Comparison of ENCODE assay signal across 16 cellular contexts in the genomic region with DNA sequence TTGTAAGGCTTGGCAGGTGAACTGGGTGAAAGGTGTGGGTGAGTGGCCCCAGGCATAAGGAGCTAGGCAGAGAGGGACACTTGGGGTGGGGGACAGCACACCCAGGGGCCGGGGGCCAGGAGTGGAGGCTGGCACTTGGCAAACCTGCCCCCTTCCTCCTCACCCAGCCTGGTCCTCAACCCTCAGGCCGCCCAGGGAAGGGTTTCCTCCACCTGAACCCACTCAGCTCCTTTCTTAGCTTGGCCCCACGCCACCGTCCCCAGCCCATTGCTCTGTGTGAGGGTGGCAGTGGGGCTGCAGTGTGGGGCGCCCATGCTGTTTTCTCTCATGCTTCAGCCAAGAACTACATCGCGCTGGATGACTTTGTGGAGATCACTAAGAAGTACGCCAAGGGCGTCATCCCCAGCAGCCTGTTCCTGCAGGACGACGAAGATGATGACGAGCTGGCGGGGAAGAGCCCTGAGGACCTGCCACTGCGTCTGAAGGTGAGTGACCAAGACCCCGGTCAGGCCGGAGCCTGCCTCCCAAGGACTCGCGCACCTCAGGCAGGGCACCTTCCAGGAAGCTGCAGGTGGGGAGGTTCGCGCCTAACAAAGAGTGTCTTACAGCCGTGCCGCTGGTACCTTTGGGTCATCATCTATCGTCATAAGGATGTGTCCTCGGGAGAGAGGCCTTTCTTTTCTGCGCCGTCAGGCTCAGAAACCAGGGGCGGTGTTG. TPM values are rescaled to one million over a fixed set of nuclear protein-coding genes. Genes with fewer than 3 reads are reported as not detected.
DNase-seq lines count a peak whose midpoint lies in the region; ATAC-seq and TF ChIP-seq lines count a peak whose summit lies in the region.
"Had no signal": no experiment of that assay in that cellular context is flagged by ENCODE, and none has a peak within 500 bp of the region (broad histone marks: within the 10 kb centered on the region; RNA-seq: fewer than 3 reads in every experiment).

No MANE protein-coding gene starts in this region.

- ATAC-seq in T-helper 17 cell (no peak), HG03457 (IDR thresholded peaks at IDR 0.05; ENCODE audit: unreplicated experiment) (no peak)
- ATAC-seq: CD8-positive, alpha-beta T cell had no signal

- DNase-seq in T-helper 1 cell, result no peak
- no peak for DNase-seq in T-helper 17 cell
- no peak for DNase-seq in neural crest cell (ENCODE audit: low read depth, low spot score)
- no peak for DNase-seq in HT-29 (ENCODE audit: low spot score)
- DNase-seq: Caco-2; CD4-positive, CD25-positive, alpha-beta regulatory T cell; CD8-positive, alpha-beta T cell; DMS153; DND-41; GM23248; H7; HCEC 1CT had no signal

- H3K36me3 Mint-ChIP-seq in T-helper 1 cell treated with Interleukin-12 subunit alpha and Interleukin-12 subunit beta and Interleukin-4 antibody, amounts not matched to agents 30 μg/mL and 1 μg/mL, for 36 hours (ENCODE audit: low read depth), result no peaks in the 10 kb centered on the region
- peaks cover 3% of the 10 kb centered on the region for H3K36me3 Mint-ChIP-seq in T-helper 17 cell (ENCODE audit: low read depth)
- H3K36me3 Mint-ChIP-seq in neural crest cell (ENCODE audit: low read depth), result no peaks in the 10 kb centered on the region

- H3K9me3 ChIP-seq in T-helper 17 cell (ENCODE audit: control insufficient read depth, low read length, poor library complexity, severe bottlenecking), result no peaks in the 10 kb centered on the region
- H3K9me3 ChIP-seq: BLaER1, Caco-2 had no signal

- no peaks in the 10 kb centered on the region for H3K4me1 Mint-ChIP-seq in T-helper 1 cell treated with Interleukin-12 subunit alpha and Interleukin-12 subunit beta and Interleukin-4 antibody, amounts not matched to agents 30 μg/mL and 1 μg/mL, for 36 hours (ENCODE audit: low read depth)
- no peaks in the 10 kb centered on the region for H3K4me1 Mint-ChIP-seq in T-helper 17 cell
- H3K4me1 Mint-ChIP-seq in neural crest cell, result no peaks in the 10 kb centered on the region
- H3K4me1 Mint-ChIP-seq: B cell; CD4-positive, CD25-positive, alpha-beta regulatory T cell had no signal

- H3K27me3 Mint-ChIP-seq in T-helper 1 cell treated with Interleukin-12 subunit alpha and Interleukin-12 subunit beta and Interleukin-4 antibody, amounts not matched to agents 30 μg/mL and 1 μg/mL, for 36 hours (ENCODE audit: low read depth), result no peaks in the 10 kb centered on the region
- H3K27me3 Mint-ChIP-seq in T-helper 17 cell (no peaks in the 10 kb centered on the region), neural crest cell (ENCODE audit: low read depth) (no peaks in the 10 kb centered on the region)
- H3K27me3 Mint-ChIP-seq: B cell; CD4-positive, CD25-positive, alpha-beta regulatory T cell had no signal

- TF ChIP-seq CTCF in neural crest cell (conservative IDR thresholded peaks at IDR 0.05), result no peak

- no peaks in the 10 kb centered on the region for H3K9me3 Mint-ChIP-seq in T-helper 1 cell treated with Interleukin-12 subunit alpha and Interleukin-12 subunit beta and Interleukin-4 antibody, amounts not matched to agents 30 μg/mL and 1 μg/mL, for 36 hours
- no peaks in the 10 kb centered on the region for H3K9me3 Mint-ChIP-seq in neural crest cell
- H3K9me3 Mint-ChIP-seq: CD4-positive, CD25-positive, alpha-beta regulatory T cell; CD8-positive, alpha-beta T cell had no signal

- peak overlapping the region; percentile 50 for H3K27ac Mint-ChIP-seq in T-helper 1 cell treated with Interleukin-12 subunit alpha and Interleukin-12 subunit beta and Interleukin-4 antibody, amounts not matched to agents 30 μg/mL and 1 μg/mL, for 36 hours
- peak overlapping the region; percentile 8 for H3K27ac Mint-ChIP-seq in T-helper 17 cell
- H3K27ac Mint-ChIP-seq in neural crest cell (ENCODE audit: unreplicated experiment), result peak overlapping the region; percentile 83
- H3K27ac Mint-ChIP-seq: B cell; CD4-positive, CD25-positive, alpha-beta regulatory T cell; CD8-positive, alpha-beta T cell had no signal

- H3K4me3 Mint-ChIP-seq in T-helper 1 cell treated with Interleukin-12 subunit alpha and Interleukin-12 subunit beta and Interleukin-4 antibody, amounts not matched to agents 30 μg/mL and 1 μg/mL, for 36 hours, result no peak overlapping the region
- no peak overlapping the region for H3K4me3 Mint-ChIP-seq in T-helper 17 cell
- no peak overlapping the region for H3K4me3 Mint-ChIP-seq in neural crest cell
- H3K4me3 Mint-ChIP-seq: B cell; CD4-positive, CD25-positive, alpha-beta regulatory T cell; CD8-positive, alpha-beta T cell had no signal

RNA-seq across cellular contexts. Expression of gene WFS1, which starts 25.2 kb away (rescaled TPM):
- total RNA-seq in T-helper 17 cell (1 to 10 TPM; 1.7 to 2.4 TPM), neural crest cell (24.8 and 25.1 TPM in 2 replicates)
- total RNA-seq in HT-29 (2014; rRNA removed; shearing (Covaris generic)), result 49.2 and 49.8 TPM in 2 replicates

Comparison
In these comparisons a context has a peak if more than half of its experiments do, and no peak if none do; other contexts are left out.
1. H3K27ac Mint-ChIP-seq: peak in every context shown above with its lines; median percentile 83 in neural crest cell; 50 in T-helper 1 cell treated with Interleukin-12 subunit alpha and Interleukin-12 subunit beta and Interleukin-4 antibody, amounts not matched to agents 30 μg/mL and 1 μg/mL, for 36 hours; 8 in T-helper 17 cell.